Comparison of ENCODE assay signal across 1 cellular context in the genomic region with DNA sequence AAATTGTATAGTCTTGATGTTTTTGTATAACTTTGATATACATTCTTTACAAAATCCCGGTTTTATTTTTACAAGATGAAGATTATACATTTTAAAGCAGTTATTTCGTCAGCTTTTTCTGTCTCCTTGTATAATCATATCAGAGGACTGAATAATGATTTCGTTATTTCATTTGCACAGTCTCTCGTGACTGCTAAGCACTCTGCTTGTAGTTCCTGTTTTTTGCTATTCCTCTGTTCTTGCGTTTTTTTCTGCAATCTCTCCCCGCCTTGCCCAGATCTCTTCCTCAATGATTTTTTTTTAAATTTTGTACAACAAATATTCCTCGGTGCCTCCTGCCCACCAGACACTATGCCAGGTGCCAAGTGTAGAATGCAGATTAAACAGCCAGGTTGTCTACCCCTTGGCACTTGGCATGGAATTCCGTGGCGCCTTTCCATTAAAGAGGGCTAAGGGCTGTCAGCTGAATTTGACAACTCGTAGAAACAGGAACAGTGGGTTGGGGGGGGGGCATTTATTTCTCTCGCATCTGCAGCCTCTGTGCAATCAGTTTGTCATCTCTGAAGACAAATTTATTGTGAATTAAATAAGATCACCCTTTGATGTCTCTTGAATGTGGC.
TF ChIP-seq lines count a peak whose summit lies in the region.

No MANE protein-coding gene starts in this region.

TF ChIP-seq in K562, 482 proteins besides CTCF, POLR2A, EP300 and RAD21:
- TF ChIP-seq HDGF (IDR thresholded peaks at IDR 0.05) (no peak), TRIM28 (IDR thresholded peaks at IDR 0.05) (no peak), CBX8 (IDR thresholded peaks at IDR 0.05; ENCODE audit: borderline replicate concordance, extremely low read depth, low read depth, low read length, poor library complexity, severe bottlenecking) (peak; percentile 53)
